In the genomic region with DNA sequence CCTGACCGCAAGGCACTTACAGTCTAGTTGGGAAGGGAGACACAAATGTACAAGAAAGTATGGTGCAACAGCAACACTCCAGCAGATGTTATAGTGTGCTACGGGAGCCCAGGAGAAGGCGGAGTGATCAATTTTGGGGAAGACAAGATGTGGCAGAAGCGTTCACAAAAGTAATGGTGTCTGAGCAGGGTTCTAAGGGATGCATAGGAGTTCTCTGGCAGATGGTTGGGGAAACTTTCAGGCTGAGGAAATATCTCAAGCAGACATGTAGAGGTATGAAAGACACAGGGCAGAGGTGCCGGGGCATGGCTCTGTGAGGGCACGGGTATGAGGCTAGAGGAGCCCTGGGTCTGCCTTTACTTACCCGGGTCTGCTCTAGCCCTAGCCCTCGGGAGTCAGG, we compare ENCODE assay signal across 1 cellular context.
TF ChIP-seq lines count a peak whose summit lies in the region.

No MANE protein-coding gene starts in this region.

TF ChIP-seq in IMR-90, 13 proteins besides CTCF, POLR2A, EP300 and RAD21:
- TF ChIP-seq, protein P1, sequence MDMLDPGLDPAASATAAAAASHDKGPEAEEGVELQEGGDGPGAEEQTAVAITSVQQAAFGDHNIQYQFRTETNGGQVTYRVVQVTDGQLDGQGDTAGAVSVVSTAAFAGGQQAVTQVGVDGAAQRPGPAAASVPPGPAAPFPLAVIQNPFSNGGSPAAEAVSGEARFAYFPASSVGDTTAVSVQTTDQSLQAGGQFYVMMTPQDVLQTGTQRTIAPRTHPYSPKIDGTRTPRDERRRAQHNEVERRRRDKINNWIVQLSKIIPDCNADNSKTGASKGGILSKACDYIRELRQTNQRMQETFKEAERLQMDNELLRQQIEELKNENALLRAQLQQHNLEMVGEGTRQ (IDR thresholded peaks at IDR 0.05; ENCODE audit: low read depth, low read length) = no peak
- TF ChIP-seq ELK1 (IDR thresholded peaks at IDR 0.05; ENCODE audit: borderline replicate concordance, low read depth, low read length) = no peak
- TF ChIP-seq CEBPB (IDR thresholded peaks at IDR 0.05; ENCODE audit: low read depth, low read length) = no peak
- TF ChIP-seq BHLHE40 (IDR thresholded peaks at IDR 0.05; ENCODE audit: low read depth, low read length) = no peak
- no peak for TF ChIP-seq MAZ (IDR thresholded peaks at IDR 0.05; ENCODE audit: borderline replicate concordance, low read depth, low read length)
- no peak for TF ChIP-seq MXI1 (IDR thresholded peaks at IDR 0.05; ENCODE audit: borderline replicate concordance, low read depth, low read length)
- TF ChIP-seq CHD1 (IDR thresholded peaks at IDR 0.05; ENCODE audit: low read depth, low read length) = no peak
- TF ChIP-seq RCOR1 (IDR thresholded peaks at IDR 0.05; ENCODE audit: insufficient replicate concordance, low read length) = no peak
- TF ChIP-seq MAFK (IDR thresholded peaks at IDR 0.05; ENCODE audit: low read depth, low read length) = no peak
- TF ChIP-seq RFX5 (IDR thresholded peaks at IDR 0.05; ENCODE audit: low read depth, low read length) = no peak
- TF ChIP-seq NFE2L2 (IDR thresholded peaks at IDR 0.05; ENCODE audit: low read depth, low read length) = no peak
- no peak for TF ChIP-seq FOS (IDR thresholded peaks at IDR 0.05; ENCODE audit: low read depth, low read length)
- TF ChIP-seq SMC3 (IDR thresholded peaks at IDR 0.05; ENCODE audit: low read depth, low read length) = no peak
